13 cellular contexts compared by ENCODE assay signal in genomic region chr9:72444436-72444835, GRCh38.
A peak's percentile ranks its signal among the peaks of the same experiment; 100 is the strongest.
DNase-seq lines count a peak whose midpoint lies in the region; ATAC-seq, FAIRE-seq and TF ChIP-seq lines count a peak whose summit lies in the region.
"Had no signal": no experiment of that assay in that cellular context is flagged by ENCODE, and none has a peak within 500 bp of the region (broad histone marks: within the 10 kb centered on the region; RNA-seq: fewer than 3 reads in every experiment).

No MANE protein-coding gene starts in this region.

- H3K36me3 ChIP-seq in bronchial epithelial cell (ENCODE audit: control insufficient read depth, insufficient read depth, low read length) (no peaks in the 10 kb centered on the region), transverse colon (no peaks in the 10 kb centered on the region), H7 (replicated peaks; ENCODE audit: control insufficient read depth, insufficient read depth, low read length) (no peaks in the 10 kb centered on the region)

- H3K9me3 ChIP-seq in transverse colon: no peaks in the 10 kb centered on the region

- TF ChIP-seq EP300 in transverse colon (IDR thresholded peaks at IDR 0.05; ENCODE audit: low read depth): no peak

- DNase-seq in GM12892 (ENCODE audit: insufficient read length): no peak
- peak; percentile 84 for DNase-seq in bronchial epithelial cell (ENCODE audit: low read depth)
- DNase-seq in transverse colon: no peak
- DNase-seq in stimulated activated CD4-positive, alpha-beta T cell treated with anti-CD3 and anti-CD28 coated beads, Interleukin-15, amount 100 ng/mL, for 24 hours: no peak
- no peak for DNase-seq in ACHN
- no peak for DNase-seq in H7
- DNase-seq: activated naive CD4-positive, alpha-beta T cell treated with Interleukin-2 at 50 U/mL for 16 hours; KG1; kidney glomerular epithelial cell; NCI-H1694 treated with DMSO at 0.1 percent for 48 hours; NCI-H526 had no signal

- no peak overlapping the region for H3K4me3 ChIP-seq in bronchial epithelial cell (ENCODE audit: low read depth, low read length)
- no peak overlapping the region for H3K4me3 ChIP-seq in transverse colon
- no peak overlapping the region for H3K4me3 ChIP-seq in H7 (ENCODE audit: insufficient read depth, low read depth, low read length)

- in situ Hi-C loops in transverse colon (cut with MboI; ENCODE audit: low pct_ligation_motif_present in 1 of 4, low pct_unique_long_range_greater_than_20kb in 1 of 4, low sequenced_read_pairs in 3 of 4) (no loop called here), ACHN (cut with HindIII; ENCODE audit: low pct_ligation_motif_present, low pct_unique_long_range_greater_than_20kb, low sequenced_read_pairs) (no loop called here)

- no peak for TF ChIP-seq POLR2A in GM12892 (IDR thresholded peaks at IDR 0.05; ENCODE audit: low read depth, low read length)
- TF ChIP-seq POLR2A in transverse colon (IDR thresholded peaks at IDR 0.05): no peak

- peak; percentile 2 for ATAC-seq in HG03066 (IDR thresholded peaks at IDR 0.05; ENCODE audit: low read depth, unreplicated experiment)

- 80 to 81% methylated on average over 1 of the region's 1 CpG for WGBS in transverse colon (ENCODE audit: low coverage in 1 of 2), 2 donors

- peaks cover 0 to 7% (median 0%) of the 10 kb centered on the region in 4 donors for H3K4me1 ChIP-seq in transverse colon

- intact Hi-C loops in transverse colon (cut with DNase I; ENCODE audit: low total_unique reads): loop anchor here (10.0 kb wide), 1 partner anchor 150 kb away; no protein-coding TSS in a partner anchor

- FAIRE-seq in GM12892 (lab: Jason Lieb, UNC): peak; percentile 69
- no peak for FAIRE-seq in bronchial epithelial cell (lab: Jason Lieb, UNC)

- peak overlapping the region; percentile 10; the same call in 1 of the 2 replicates for H3K27ac ChIP-seq in 22Rv1
- H3K27ac ChIP-seq in transverse colon: no peak overlapping the region

- H3K27me3 ChIP-seq in bronchial epithelial cell (ENCODE audit: control insufficient read depth, insufficient read depth, low read length) (no peaks in the 10 kb centered on the region), transverse colon (no peaks in the 10 kb centered on the region), H7 (ENCODE audit: control insufficient read depth, insufficient read depth, low read length) (no peaks in the 10 kb centered on the region)

- TF ChIP-seq CTCF in 22Rv1 (IDR thresholded peaks at IDR 0.05): no peak
- TF ChIP-seq CTCF in bronchial epithelial cell (IDR thresholded peaks at IDR 0.05; ENCODE audit: insufficient read depth, low read length, severe bottlenecking): no peak
- no peak for TF ChIP-seq CTCF in transverse colon (IDR thresholded peaks at IDR 0.05)
